8 cellular contexts compared by ENCODE assay signal in the genomic region with DNA sequence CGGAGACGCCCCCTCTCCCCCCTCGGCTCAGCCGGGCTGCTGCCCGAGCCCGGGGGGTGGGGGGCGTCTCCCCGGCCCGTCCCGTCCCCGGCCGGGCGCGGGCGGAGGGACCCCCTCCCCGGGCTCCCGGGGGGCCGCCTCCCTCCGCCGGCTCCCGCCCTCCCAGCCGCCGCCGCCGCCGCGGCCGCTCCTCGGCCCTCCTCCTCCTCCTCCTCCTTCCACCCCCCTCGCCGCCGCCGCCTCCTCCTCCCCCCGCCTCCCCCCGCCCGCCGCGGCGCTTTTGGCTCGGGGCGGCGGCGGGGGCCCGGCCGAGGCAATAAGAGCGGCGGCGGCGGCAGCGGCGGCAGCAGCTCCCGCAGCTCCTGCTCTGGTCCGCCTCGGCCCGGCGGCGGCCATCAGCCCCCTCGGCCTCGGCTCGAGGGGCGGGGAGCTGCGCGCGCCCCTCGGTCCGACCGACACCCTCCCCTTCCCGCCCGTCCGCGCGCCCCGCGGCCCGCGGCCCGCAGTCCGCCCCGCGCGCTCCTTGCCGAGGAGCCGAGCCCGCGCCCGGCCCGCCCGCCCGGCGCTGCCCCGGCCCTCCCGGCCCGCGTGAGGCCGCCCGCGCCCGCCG. TPM values are rescaled to one million over a fixed set of nuclear protein-coding genes. Genes with fewer than 3 reads are reported as not detected.
DNase-seq lines count a peak whose midpoint lies in the region; ATAC-seq and TF ChIP-seq lines count a peak whose summit lies in the region.

No MANE protein-coding gene starts in this region.

- peaks cover 26% of the 10 kb centered on the region for H3K36me3 ChIP-seq in SJSA1
- H3K36me3 ChIP-seq in parathyroid adenoma (ENCODE audit: control insufficient read depth, insufficient read depth, low read length): no peaks in the 10 kb centered on the region
- H3K36me3 ChIP-seq in upper lobe of right lung: no peaks in the 10 kb centered on the region

- H3K4me3 ChIP-seq in SJSA1: peak overlapping the region; percentile 64
- H3K4me3 ChIP-seq in parathyroid adenoma (ENCODE audit: low read depth, low read length): peak overlapping the region; percentile 55
- H3K4me3 ChIP-seq in upper lobe of right lung: peak overlapping the region; percentile 56

- peak overlapping the region; percentile 70 for H3K27ac ChIP-seq in SJSA1
- H3K27ac ChIP-seq in parathyroid adenoma: peak overlapping the region; percentile 89
- peak overlapping the region; percentile 88 for H3K27ac ChIP-seq in upper lobe of right lung

- peak overlapping the region; percentile 73 for H3K4me2 ChIP-seq in parathyroid adenoma (ENCODE audit: low read length)

- ATAC-seq in HG03520 (IDR thresholded peaks at IDR 0.05; ENCODE audit: unreplicated experiment) (peak; percentile 23), Right ventricle myocardium superior (ENCODE audit: poor library complexity) (peak; percentile 64), upper lobe of right lung (peak; percentile 75)

- no peak for TF ChIP-seq CTCF in parathyroid adenoma (IDR thresholded peaks at IDR 0.05)
- no peak for TF ChIP-seq CTCF in upper lobe of right lung (IDR thresholded peaks at IDR 0.05)

- DNase-seq in NCI-H524 (lab: John Stamatoyannopoulos, UW) (peak; percentile 66 to 67), NCI-H524 treated with DMSO at 0.1 percent for 48 hours (lab: John Stamatoyannopoulos, UW) (no peak), SJSA1 (ENCODE audit: low read depth in 1 of 2, low spot score in 2 of 2) (peak in 1 of 2 experiments; percentile 80), Right ventricle myocardium superior (peak; percentile 85), upper lobe of right lung (peak; percentile 93)
- peak; percentile 79 for DNase-seq in activated naive CD4-positive, alpha-beta T cell treated with anti-CD3 and anti-CD28 coated beads, Interleukin-2, amount 50 U/mL, for 16 hours

- H3K27me3 ChIP-seq in SJSA1 (replicated peaks) (0 out of 2 replicates have a peak, but pooled peaks cover 5% of the 10 kb centered on the region), parathyroid adenoma (ENCODE audit: control insufficient read depth, insufficient read depth, low read length) (no peaks in the 10 kb centered on the region), upper lobe of right lung (no peaks in the 10 kb centered on the region)

- H3K4me1 ChIP-seq in SJSA1 (replicated peaks) (peaks cover 43% of the 10 kb centered on the region), parathyroid adenoma (peaks cover 26% of the 10 kb centered on the region), upper lobe of right lung (peaks cover 34% of the 10 kb centered on the region)

- no peaks in the 10 kb centered on the region for H3K9me3 ChIP-seq in SJSA1 (replicated peaks)
- H3K9me3 ChIP-seq in parathyroid adenoma (ENCODE audit: control insufficient read depth, low read length): no peaks in the 10 kb centered on the region
- H3K9me3 ChIP-seq in upper lobe of right lung: no peaks in the 10 kb centered on the region

- H2AFZ ChIP-seq in parathyroid adenoma: peak overlapping the region; percentile 85

- intact Hi-C loops in Right ventricle myocardium superior (cut with DNase I) (loop anchor here (5.0 kb wide), 2 partner anchors 91 to 151 kb away; a partner anchor contains a TSS), upper lobe of right lung (cut with DNase I) (no loop called here)

- H3K9ac ChIP-seq in parathyroid adenoma: no peak overlapping the region

- peaks cover 37% of the 10 kb centered on the region for H3K79me2 ChIP-seq in parathyroid adenoma

RNA-seq across cellular contexts. Expression of a gene that starts 38.7 kb away (rescaled TPM):
- 726 and 1,015 TPM in 2 replicates for total RNA-seq in SJSA1 (2014; rRNA removed; shearing (Covaris generic))
- total RNA-seq in Right ventricle myocardium superior (1,453 TPM), upper lobe of right lung (746 TPM)

RNA-seq across cellular contexts. Expression of a gene that starts 40.5 kb away (rescaled TPM):
- not detected in 2 replicates for total RNA-seq in SJSA1 (2014; rRNA removed; shearing (Covaris generic))
- total RNA-seq in Right ventricle myocardium superior (0.13 TPM), upper lobe of right lung (1.1 TPM)

Comparison
In these comparisons a context has a peak if more than half of its experiments do, and no peak if none do; other contexts are left out.
1. ATAC-seq: peak in every context shown above with its lines; median percentile 75 in upper lobe of right lung; 64 in Right ventricle myocardium superior; 23 in HG03520.